Comparison of ENCODE assay signal across 11 cellular contexts in genomic region chr6:151060096-151060741, GRCh38.
A peak's percentile ranks its signal among the peaks of the same experiment; 100 is the strongest.
DNase-seq lines count a peak whose midpoint lies in the region; ATAC-seq and TF ChIP-seq lines count a peak whose summit lies in the region.
"Had no signal": no experiment of that assay in that cellular context is flagged by ENCODE, and none has a peak within 500 bp of the region (broad histone marks: within the 10 kb centered on the region; RNA-seq: fewer than 3 reads in every experiment).

No MANE protein-coding gene starts in this region.

- DNase-seq in activated CD8-positive, alpha-beta memory T cell treated with anti-CD3 and anti-CD28 coated beads, Interleukin-2, amount 50 U/mL, for 48 hours = peak; percentile 13
- DNase-seq in activated CD8-positive, alpha-beta memory T cell treated with anti-CD3 and anti-CD28 coated beads, Interleukin-2, amount 10 ng/mL, durations not matched to agents 7 days and 5 days = no peak
- DNase-seq in astrocyte of the hippocampus (ENCODE audit: low read depth, low spot score) (peak; percentile 91), kidney glomerular epithelial cell (lab: John Stamatoyannopoulos, UW) (peak; percentile 95), vagina (ENCODE audit: extremely low spot score in 2 of 2) (peak in 1 of 2 donors; percentile 70), left ventricle myocardium superior (no peak), DMS 273 treated with DMSO at 0.1 percent for 48 hours (lab: John Stamatoyannopoulos, UW) (no peak)
- DNase-seq: pancreas had no signal

- peaks cover 5% of the 10 kb centered on the region for H3K36me3 Mint-ChIP-seq in activated CD8-positive, alpha-beta memory T cell treated with anti-CD3 and anti-CD28 coated beads, Interleukin-2, amount 10 ng/mL, durations not matched to agents 7 days and 5 days

- no peak overlapping the region for H3K4me3 ChIP-seq in vagina
- H3K4me3 ChIP-seq: pancreas had no signal

- intact Hi-C loops in vagina (cut with DNase I) (no loop called here), left ventricle myocardium superior (cut with micrococcal nuclease) (no loop called here)

- no peaks in the 10 kb centered on the region for H3K27me3 Mint-ChIP-seq in activated CD8-positive, alpha-beta memory T cell treated with anti-CD3 and anti-CD28 coated beads, Interleukin-2, amount 10 ng/mL, durations not matched to agents 7 days and 5 days
- H3K27me3 Mint-ChIP-seq: B cell had no signal

- H3K9me3 ChIP-seq in vagina = no peaks in the 10 kb centered on the region
- H3K9me3 ChIP-seq: pancreas had no signal

- no peaks in the 10 kb centered on the region for H3K27me3 ChIP-seq in vagina
- H3K27me3 ChIP-seq: pancreas had no signal

- H3K9me3 Mint-ChIP-seq in activated CD8-positive, alpha-beta memory T cell treated with anti-CD3 and anti-CD28 coated beads, Interleukin-2, amount 10 ng/mL, durations not matched to agents 7 days and 5 days (ENCODE audit: low read depth) = no peaks in the 10 kb centered on the region

- H3K27ac Mint-ChIP-seq in activated CD8-positive, alpha-beta memory T cell treated with anti-CD3 and anti-CD28 coated beads, Interleukin-2, amount 10 ng/mL, durations not matched to agents 7 days and 5 days = no peak overlapping the region
- H3K27ac Mint-ChIP-seq: B cell had no signal

- CTCF ChIA-PET in activated CD8-positive, alpha-beta memory T cell treated with anti-CD3 and anti-CD28 coated beads, Interleukin-2, amount 10 ng/mL, durations not matched to agents 7 days and 5 days (lab: Charles Lee) = interaction anchor here (1.0 to 1.6 kb wide), 2 partner anchors 20 to 312 kb away, joined by 3 read pairs; no protein-coding TSS in a partner anchor

- H3K4me1 Mint-ChIP-seq in activated CD8-positive, alpha-beta memory T cell treated with anti-CD3 and anti-CD28 coated beads, Interleukin-2, amount 10 ng/mL, durations not matched to agents 7 days and 5 days = no peaks in the 10 kb centered on the region
- H3K4me1 Mint-ChIP-seq: B cell had no signal

- H3K27ac ChIP-seq in vagina = peak overlapping the region; percentile 73
- H3K27ac ChIP-seq: pancreas had no signal

- no peak for ATAC-seq in activated CD8-positive, alpha-beta memory T cell treated with anti-CD3 and anti-CD28 coated beads, Interleukin-2, amount 10 ng/mL, durations not matched to agents 7 days and 5 days
- ATAC-seq in HG03432 (IDR thresholded peaks at IDR 0.05; ENCODE audit: unreplicated experiment) (no peak), left ventricle myocardium superior (no peak)
- ATAC-seq: Right ventricle myocardium inferior had no signal

- no peak for TF ChIP-seq POLR2A in vagina (IDR thresholded peaks at IDR 0.05)

- no peak for TF ChIP-seq CTCF in vagina (IDR thresholded peaks at IDR 0.05)

- H3K4me3 Mint-ChIP-seq in activated CD8-positive, alpha-beta memory T cell treated with anti-CD3 and anti-CD28 coated beads, Interleukin-2, amount 10 ng/mL, durations not matched to agents 7 days and 5 days = no peak overlapping the region
- H3K4me3 Mint-ChIP-seq: B cell had no signal

- no peaks in the 10 kb centered on the region for H3K36me3 ChIP-seq in vagina
- H3K36me3 ChIP-seq: pancreas had no signal

- peaks cover 10% of the 10 kb centered on the region for H3K4me1 ChIP-seq in vagina

Comparison
In these comparisons a context has a peak if more than half of its experiments do, and no peak if none do; other contexts are left out.
1. DNase-seq: peak in activated CD8-positive, alpha-beta memory T cell treated with anti-CD3 and anti-CD28 coated beads, Interleukin-2, amount 50 U/mL, for 48 hours (single experiment), astrocyte of the hippocampus (single experiment) and kidney glomerular epithelial cell (single experiment); none in activated CD8-positive, alpha-beta memory T cell treated with anti-CD3 and anti-CD28 coated beads, Interleukin-2, amount 10 ng/mL, durations not matched to agents 7 days and 5 days (single experiment), left ventricle myocardium superior (single experiment) and DMS 273 treated with DMSO at 0.1 percent for 48 hours (single experiment).